ENCODE assay signal across 19 cellular contexts in the genomic region with DNA sequence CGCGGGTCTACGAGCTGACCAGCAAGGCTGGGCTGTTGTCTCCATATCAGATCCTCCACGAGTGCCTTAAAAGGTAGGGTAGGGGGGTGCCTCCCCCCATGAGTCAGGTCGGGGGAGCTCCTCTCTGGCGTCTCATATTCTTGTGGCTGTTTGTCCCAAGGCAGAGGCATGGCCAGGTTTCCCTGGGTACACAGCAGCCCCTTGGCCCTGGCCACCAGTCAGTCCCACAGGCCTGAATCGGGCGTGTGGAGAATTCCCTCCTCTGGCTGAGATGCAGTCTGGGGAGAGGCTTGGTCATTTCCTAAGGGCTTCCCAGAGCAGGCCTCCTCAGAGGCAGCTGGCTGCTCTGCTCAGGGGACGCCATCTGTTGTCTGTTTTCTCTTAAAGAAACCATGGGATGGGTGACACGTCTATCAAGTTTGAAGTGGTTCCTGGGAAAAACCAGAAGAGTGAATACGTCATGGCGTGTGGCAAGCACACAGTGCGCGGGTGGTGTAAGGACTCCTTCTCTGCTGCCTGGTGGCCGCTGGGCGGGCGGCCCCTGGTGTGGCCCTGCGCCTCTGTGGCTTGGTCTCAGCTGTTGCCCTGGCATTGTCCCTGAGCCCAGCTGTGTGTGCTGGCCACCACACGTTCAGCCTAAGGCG. TPM values are rescaled to one million over a fixed set of nuclear protein-coding genes. Genes with fewer than 3 reads are reported as not detected.
A peak's percentile ranks its signal among the peaks of the same experiment; 100 is the strongest.
DNase-seq lines count a peak whose midpoint lies in the region; ATAC-seq, FAIRE-seq and TF ChIP-seq lines count a peak whose summit lies in the region.
"Had no signal": no experiment of that assay in that cellular context is flagged by ENCODE, and none has a peak within 500 bp of the region (broad histone marks: within the 10 kb centered on the region; RNA-seq: fewer than 3 reads in every experiment).

No MANE protein-coding gene starts in this region.

- no peak overlapping the region for H3K9ac ChIP-seq in HepG2 (ENCODE audit: insufficient read depth, low read depth, low read length)

- peak; percentile 5 to 23 (median 21) for DNase-seq in right cardiac atrium
- DNase-seq in left cardiac atrium: no peak
- no peak for DNase-seq in HepG2 (ENCODE audit: low spot score)
- no peak for DNase-seq in GF-D8 (lab: John Stamatoyannopoulos, UW)
- no peak for DNase-seq in activated CD4-positive, alpha-beta T cell treated with anti-CD3 and anti-CD28 coated beads, Interleukin-2, amount 50 U/mL, for 1 hour
- DNase-seq: activated CD4-positive, alpha-beta T cell treated with anti-CD3 and anti-CD28 coated beads, Interleukin-2, amount 50 U/mL, for 4 hours; colonic mucosa; DMS79; H9; naive B cell; NCI-H1417 treated with DMSO at 0.1 percent for 48 hours; NCI-H748 treated with DMSO at 0.1 percent for 48 hours; SIG-M5; transverse colon had no signal

- POLR2A ChIA-PET in HepG2 (lab: Yijun Ruan, JAX): interaction anchor here (1.3 kb wide), 1 partner anchor 11 kb away, joined by 4 read pairs; a partner anchor contains a TSS

- no TSS peak for BruUV-seq in HepG2 (replicated peaks; lab: Mats Ljungman, UMichigan)

- in situ Hi-C loops in HepG2 (cut with HindIII; ENCODE audit: extremely low pct_ligation_motif_present, low pct_unique_long_range_greater_than_20kb): no loop called here

- H3K79me2 ChIP-seq in HepG2 (ENCODE audit: insufficient read depth, low read length): peaks cover 10% of the 10 kb centered on the region

- TF ChIP-seq RAD21 in HepG2 (CRISPR knock-in tag; IDR thresholded peaks at IDR 0.05): no peak

- H3K27ac ChIP-seq in right cardiac atrium (ENCODE audit: low read length) (no peak overlapping the region), HepG2 (ENCODE audit: extremely low read length, insufficient read depth, low read length) (no peak overlapping the region)
- H3K27ac ChIP-seq: colonic mucosa, ovary, transverse colon had no signal

- WGBS in right cardiac atrium: 87% methylated on average over 20 of the region's 20 CpGs
- 97% methylated on average over 17 of the region's 20 CpGs for WGBS in HepG2 (ENCODE audit: low lambda C conversion rate)

- peaks cover 55 to 96% of the 10 kb centered on the region in 2 experiments for H3K36me3 ChIP-seq in HepG2 (replicated peaks in 1 of 2; ENCODE audit: control insufficient read depth in 1 of 2, insufficient read depth in 2 of 2, low read length in 2 of 2)

- no peak for FAIRE-seq in HepG2 (lab: Jason Lieb, UNC)
- FAIRE-seq: endometrium had no signal

- CTCF ChIA-PET in HepG2 (lab: Yijun Ruan, JAX; ENCODE audit: low intra/inter-chr PET ratio, low total read pairs): no interaction called here

- no peak overlapping the region for H3K4me2 ChIP-seq in HepG2 (ENCODE audit: low read depth, low read length)

- H3K27me3 ChIP-seq in right cardiac atrium (ENCODE audit: control insufficient read depth, insufficient read depth): no peaks in the 10 kb centered on the region
- no peaks in the 10 kb centered on the region for H3K27me3 ChIP-seq in HepG2 (ENCODE audit: control insufficient read depth in 1 of 2, insufficient read depth in 2 of 2, low read length in 2 of 2)
- H3K27me3 ChIP-seq: colonic mucosa, ovary, transverse colon had no signal

- no peak for TF ChIP-seq CTCF in HepG2 (CRISPR knock-in tag; IDR thresholded peaks at IDR 0.05)

- no peaks in the 10 kb centered on the region for H3K4me1 ChIP-seq in right cardiac atrium (ENCODE audit: control insufficient read depth, insufficient read depth, low read length)
- H3K4me1 ChIP-seq in HepG2 (ENCODE audit: insufficient read depth, low read length): peaks cover 8% of the 10 kb centered on the region; the same call in 1 of the 2 replicates
- H3K4me1 ChIP-seq: colonic mucosa, transverse colon had no signal

- TF ChIP-seq POLR2A in HepG2 (IDR thresholded peaks at IDR 0.05; ENCODE audit: insufficient read depth in 1 of 2, low read depth in 2 of 2, low read length in 2 of 2): no peak

- H4K20me1 ChIP-seq in HepG2 (ENCODE audit: insufficient read depth, low read length): peaks cover 4% of the 10 kb centered on the region; the same call in 1 of the 2 replicates

- no peak overlapping the region for H2AFZ ChIP-seq in HepG2 (ENCODE audit: low read length)

- no peaks in the 10 kb centered on the region for H3K9me3 ChIP-seq in right cardiac atrium (ENCODE audit: control insufficient read depth, low read length)
- no peaks in the 10 kb centered on the region for H3K9me3 ChIP-seq in HepG2 (ENCODE audit: low read length)
- H3K9me3 ChIP-seq: colonic mucosa, ovary, transverse colon had no signal

- intact Hi-C loops in right cardiac atrium (cut with DNase I): no loop called here
- intact Hi-C loops in left cardiac atrium (cut with DNase I): no loop called here
- intact Hi-C loops in HepG2 (cut with micrococcal nuclease; ENCODE audit: unreplicated experiment): no loop called here

- no peak for TF ChIP-seq EP300 in HepG2 (IDR thresholded peaks at IDR 0.05; ENCODE audit: low read depth in 2 of 2, low read length in 2 of 2)
- no peak for TF ChIP-seq EP300 in HepG2 (CRISPR knock-in tag; IDR thresholded peaks at IDR 0.05; ENCODE audit: borderline replicate concordance)

- no peak for ATAC-seq in right cardiac atrium
- no peak for ATAC-seq in left cardiac atrium
- no peak for ATAC-seq in HepG2
- no peak for ATAC-seq in HG03039 (IDR thresholded peaks at IDR 0.05; ENCODE audit: unreplicated experiment)

- H3K4me3 ChIP-seq in right cardiac atrium (ENCODE audit: low read length): no peak overlapping the region
- no peak overlapping the region for H3K4me3 ChIP-seq in HepG2 (replicated peaks in 1 of 3; ENCODE audit: insufficient read depth in 1 of 3, low read depth in 2 of 3, low read length in 3 of 3)
- H3K4me3 ChIP-seq: colonic mucosa, ovary, transverse colon had no signal

RNA-seq across cellular contexts. Expression of a gene that starts 9.6 kb away (rescaled TPM):
- total RNA-seq in right cardiac atrium (10 to 100 TPM; 32.5 to 46.8 (median 39.5) TPM), left cardiac atrium (10 to 100 TPM; 38.3 to 50.4 TPM), HepG2 (2016; rRNA removed; fragmentation: Illumina TruSeq; extraction: Trizol) (492 and 544 TPM in 2 replicates)
- polyA plus RNA-seq in right cardiac atrium (33.3 TPM), HepG2 (2011; rRNA removed) (167 and 181 TPM in 2 replicates)
- total RNA-seq in HepG2 (2016; cell fraction: cytosol; rRNA removed; fragmentation: Illumina TruSeq; extraction: Trizol; ENCODE audit: low read depth): 261 and 299 TPM in 2 replicates
- total RNA-seq in HepG2 (2016; cell fraction: insoluble cytoplasmic fraction; rRNA removed; fragmentation: Illumina TruSeq; extraction: Trizol): 488 and 609 TPM in 2 replicates
- 327 and 371 TPM in 2 replicates for total RNA-seq in HepG2 (2016; cell fraction: membrane; rRNA removed; fragmentation: Illumina TruSeq; extraction: Trizol)
- 174 and 196 TPM in 2 replicates for total RNA-seq in HepG2 (2016; cell fraction: nucleus; rRNA removed; fragmentation: Illumina TruSeq; extraction: Trizol)
- 186 and 192 TPM in 2 replicates for polyA plus RNA-seq in HepG2 (2011; cell fraction: cytosol; rRNA removed)
- 148 and 170 TPM in 2 replicates for polyA plus RNA-seq in HepG2 (2011; cell fraction: nucleus; rRNA removed)
- polyA plus RNA-seq in HepG2 (2012): 127 and 149 TPM in 2 replicates
- polyA plus RNA-seq in HepG2 (2016; cell fraction: cytosol; fragmentation: Illumina TruSeq; extraction: Trizol; ENCODE audit: low read depth): 239 and 293 TPM in 2 replicates
- 614 and 703 TPM in 2 replicates for polyA plus RNA-seq in HepG2 (2016; cell fraction: insoluble cytoplasmic fraction; fragmentation: Illumina TruSeq; extraction: Trizol; ENCODE audit: low read depth)
- 272 and 323 TPM in 2 replicates for polyA plus RNA-seq in HepG2 (2016; cell fraction: membrane; fragmentation: Illumina TruSeq; extraction: Trizol; ENCODE audit: low read depth)
- 346 and 368 TPM in 2 replicates for polyA plus RNA-seq in HepG2 (2016; cell fraction: nucleus; fragmentation: Illumina TruSeq; extraction: Trizol; ENCODE audit: insufficient read depth, low read depth)
- 156 and 233 TPM in 2 replicates for polyA minus RNA-seq in HepG2 (2011; rRNA and poly(A)+ RNA removed; ENCODE audit: low replicate concordance)
- 76.0 and 88.9 TPM in 2 replicates for polyA minus RNA-seq in HepG2 (2011; cell fraction: cytosol; rRNA and poly(A)+ RNA removed)
- polyA minus RNA-seq in HepG2 (2011; cell fraction: nucleus; rRNA and poly(A)+ RNA removed): 52.2 and 57.9 TPM in 2 replicates

RNA-seq across cellular contexts. Expression of a gene that starts 10.7 kb away (rescaled TPM):
- 10 to 100 TPM; 23.1 to 32.0 (median 29.7) TPM for total RNA-seq in right cardiac atrium
- 23.1 TPM for polyA plus RNA-seq in right cardiac atrium
- 10 to 100 TPM; 26.7 to 29.3 TPM for total RNA-seq in left cardiac atrium
- total RNA-seq in HepG2 (2016; rRNA removed; fragmentation: Illumina TruSeq; extraction: Trizol): 18.4 and 30.3 TPM in 2 replicates
- total RNA-seq in HepG2 (2016; cell fraction: cytosol; rRNA removed; fragmentation: Illumina TruSeq; extraction: Trizol; ENCODE audit: low read depth): 11.5 and 14.4 TPM in 2 replicates
- 16.2 and 32.5 TPM in 2 replicates for total RNA-seq in HepG2 (2016; cell fraction: insoluble cytoplasmic fraction; rRNA removed; fragmentation: Illumina TruSeq; extraction: Trizol)
- total RNA-seq in HepG2 (2016; cell fraction: membrane; rRNA removed; fragmentation: Illumina TruSeq; extraction: Trizol): 15.5 and 21.4 TPM in 2 replicates
- 35.9 and 49.2 TPM in 2 replicates for total RNA-seq in HepG2 (2016; cell fraction: nucleus; rRNA removed; fragmentation: Illumina TruSeq; extraction: Trizol)
- 24.0 and 30.8 TPM in 2 replicates for polyA plus RNA-seq in HepG2 (2011; rRNA removed)
- 12.3 and 19.2 TPM in 2 replicates for polyA plus RNA-seq in HepG2 (2011; cell fraction: cytosol; rRNA removed)
- 251 and 263 TPM in 2 replicates for polyA plus RNA-seq in HepG2 (2011; cell fraction: nucleus; rRNA removed)
- polyA plus RNA-seq in HepG2 (2012): 17.6 and 20.5 TPM in 2 replicates
- 7.7 TPM in 2 replicates for polyA plus RNA-seq in HepG2 (2016; cell fraction: cytosol; fragmentation: Illumina TruSeq; extraction: Trizol; ENCODE audit: low read depth)
- 20.9 and 22.1 TPM in 2 replicates for polyA plus RNA-seq in HepG2 (2016; cell fraction: insoluble cytoplasmic fraction; fragmentation: Illumina TruSeq; extraction: Trizol; ENCODE audit: low read depth)
- polyA plus RNA-seq in HepG2 (2016; cell fraction: membrane; fragmentation: Illumina TruSeq; extraction: Trizol; ENCODE audit: low read depth): 11.9 and 13.0 TPM in 2 replicates
- 95.8 and 103 TPM in 2 replicates for polyA plus RNA-seq in HepG2 (2016; cell fraction: nucleus; fragmentation: Illumina TruSeq; extraction: Trizol; ENCODE audit: insufficient read depth, low read depth)
- 51.2 and 62.1 TPM in 2 replicates for polyA minus RNA-seq in HepG2 (2011; rRNA and poly(A)+ RNA removed; ENCODE audit: low replicate concordance)
- polyA minus RNA-seq in HepG2 (2011; cell fraction: cytosol; rRNA and poly(A)+ RNA removed): 10.6 and 13.6 TPM in 2 replicates
- polyA minus RNA-seq in HepG2 (2011; cell fraction: nucleus; rRNA and poly(A)+ RNA removed): 48.9 and 53.0 TPM in 2 replicates

RNA-seq across cellular contexts. Expression of a gene that starts 25.3 kb away (rescaled TPM):
- 10 to 100 TPM; 49.1 to 64.7 (median 55.7) TPM for total RNA-seq in right cardiac atrium
- polyA plus RNA-seq in right cardiac atrium: 34.2 TPM
- total RNA-seq in left cardiac atrium: 10 to 100 TPM; 48.3 to 48.9 TPM
- 2.2 and 7.5 TPM in 2 replicates for total RNA-seq in HepG2 (2016; rRNA removed; fragmentation: Illumina TruSeq; extraction: Trizol)
- total RNA-seq in HepG2 (2016; cell fraction: cytosol; rRNA removed; fragmentation: Illumina TruSeq; extraction: Trizol; ENCODE audit: low read depth): 9.7 and 13.0 TPM in 2 replicates
- 2.3 and 6.9 TPM in 2 replicates for total RNA-seq in HepG2 (2016; cell fraction: insoluble cytoplasmic fraction; rRNA removed; fragmentation: Illumina TruSeq; extraction: Trizol)
- total RNA-seq in HepG2 (2016; cell fraction: membrane; rRNA removed; fragmentation: Illumina TruSeq; extraction: Trizol): 7.3 and 7.7 TPM in 2 replicates
- 10.4 and 12.9 TPM in 2 replicates for total RNA-seq in HepG2 (2016; cell fraction: nucleus; rRNA removed; fragmentation: Illumina TruSeq; extraction: Trizol)
- 21.3 and 23.8 TPM in 2 replicates for polyA plus RNA-seq in HepG2 (2011; rRNA removed)
- polyA plus RNA-seq in HepG2 (2011; cell fraction: cytosol; rRNA removed): 7.4 and 11.5 TPM in 2 replicates
- 339 and 424 TPM in 2 replicates for polyA plus RNA-seq in HepG2 (2011; cell fraction: nucleus; rRNA removed)
- polyA plus RNA-seq in HepG2 (2012): 20.4 and 23.6 TPM in 2 replicates
- polyA plus RNA-seq in HepG2 (2016; cell fraction: cytosol; fragmentation: Illumina TruSeq; extraction: Trizol; ENCODE audit: low read depth): 4.7 and 5.5 TPM in 2 replicates
- polyA plus RNA-seq in HepG2 (2016; cell fraction: insoluble cytoplasmic fraction; fragmentation: Illumina TruSeq; extraction: Trizol; ENCODE audit: low read depth): 6.9 and 9.6 TPM in 2 replicates
- polyA plus RNA-seq in HepG2 (2016; cell fraction: membrane; fragmentation: Illumina TruSeq; extraction: Trizol; ENCODE audit: low read depth): 13.6 and 14.9 TPM in 2 replicates
- 107 and 110 TPM in 2 replicates for polyA plus RNA-seq in HepG2 (2016; cell fraction: nucleus; fragmentation: Illumina TruSeq; extraction: Trizol; ENCODE audit: insufficient read depth, low read depth)
- polyA minus RNA-seq in HepG2 (2011; rRNA and poly(A)+ RNA removed; ENCODE audit: low replicate concordance): 10.0 and 10.2 TPM in 2 replicates
- 4.3 and 6.2 TPM in 2 replicates for polyA minus RNA-seq in HepG2 (2011; cell fraction: cytosol; rRNA and poly(A)+ RNA removed)
- 11.3 and 19.8 TPM in 2 replicates for polyA minus RNA-seq in HepG2 (2011; cell fraction: nucleus; rRNA and poly(A)+ RNA removed)

RNA-seq across cellular contexts. Expression of a gene that starts 26.3 kb away (rescaled TPM):
- total RNA-seq in right cardiac atrium: 10 to 100 TPM; 15.5 to 18.6 (median 17.0) TPM
- polyA plus RNA-seq in right cardiac atrium: 11.2 TPM
- total RNA-seq in left cardiac atrium: 10 to 100 TPM; 13.3 to 19.9 TPM
- 14.8 and 23.2 TPM in 2 replicates for total RNA-seq in HepG2 (2016; rRNA removed; fragmentation: Illumina TruSeq; extraction: Trizol)
- total RNA-seq in HepG2 (2016; cell fraction: cytosol; rRNA removed; fragmentation: Illumina TruSeq; extraction: Trizol; ENCODE audit: low read depth): 6.6 and 9.7 TPM in 2 replicates
- 12.0 and 23.2 TPM in 2 replicates for total RNA-seq in HepG2 (2016; cell fraction: insoluble cytoplasmic fraction; rRNA removed; fragmentation: Illumina TruSeq; extraction: Trizol)
- total RNA-seq in HepG2 (2016; cell fraction: membrane; rRNA removed; fragmentation: Illumina TruSeq; extraction: Trizol): 9.0 and 9.2 TPM in 2 replicates
- 31.9 and 36.2 TPM in 2 replicates for total RNA-seq in HepG2 (2016; cell fraction: nucleus; rRNA removed; fragmentation: Illumina TruSeq; extraction: Trizol)
- polyA plus RNA-seq in HepG2 (2011; rRNA removed): 10.2 and 14.6 TPM in 2 replicates
- 5.7 and 6.4 TPM in 2 replicates for polyA plus RNA-seq in HepG2 (2011; cell fraction: cytosol; rRNA removed)
- polyA plus RNA-seq in HepG2 (2011; cell fraction: nucleus; rRNA removed): 78.1 and 81.2 TPM in 2 replicates
- polyA plus RNA-seq in HepG2 (2012): 11.5 and 13.9 TPM in 2 replicates
- 2.2 and 2.4 TPM in 2 replicates for polyA plus RNA-seq in HepG2 (2016; cell fraction: cytosol; fragmentation: Illumina TruSeq; extraction: Trizol; ENCODE audit: low read depth)
- 11.4 and 14.1 TPM in 2 replicates for polyA plus RNA-seq in HepG2 (2016; cell fraction: insoluble cytoplasmic fraction; fragmentation: Illumina TruSeq; extraction: Trizol; ENCODE audit: low read depth)
- 4.9 TPM in 2 replicates for polyA plus RNA-seq in HepG2 (2016; cell fraction: membrane; fragmentation: Illumina TruSeq; extraction: Trizol; ENCODE audit: low read depth)
- polyA plus RNA-seq in HepG2 (2016; cell fraction: nucleus; fragmentation: Illumina TruSeq; extraction: Trizol; ENCODE audit: insufficient read depth, low read depth): 67.7 and 78.1 TPM in 2 replicates
- polyA minus RNA-seq in HepG2 (2011; rRNA and poly(A)+ RNA removed; ENCODE audit: low replicate concordance): 25.9 and 28.5 TPM in 2 replicates
- polyA minus RNA-seq in HepG2 (2011; cell fraction: cytosol; rRNA and poly(A)+ RNA removed): 4.4 and 5.3 TPM in 2 replicates
- 31.7 and 34.0 TPM in 2 replicates for polyA minus RNA-seq in HepG2 (2011; cell fraction: nucleus; rRNA and poly(A)+ RNA removed)

RNA-seq across cellular contexts. Expression of a gene that starts 44.5 kb away (rescaled TPM):
- total RNA-seq in right cardiac atrium (under 1 TPM; 0.22 to 0.83 (median 0.39) TPM), left cardiac atrium (under 1 TPM; 0.44 to 0.62 TPM), HepG2 (2016; rRNA removed; fragmentation: Illumina TruSeq; extraction: Trizol) (not detected in 2 replicates)
- polyA plus RNA-seq in right cardiac atrium (0.54 TPM), HepG2 (2011; rRNA removed) (not detected in 2 replicates)
- not detected in 2 replicates for total RNA-seq in HepG2 (2016; cell fraction: cytosol; rRNA removed; fragmentation: Illumina TruSeq; extraction: Trizol; ENCODE audit: low read depth)
- not detected in 2 replicates for total RNA-seq in HepG2 (2016; cell fraction: insoluble cytoplasmic fraction; rRNA removed; fragmentation: Illumina TruSeq; extraction: Trizol)
- not detected in 2 replicates for total RNA-seq in HepG2 (2016; cell fraction: membrane; rRNA removed; fragmentation: Illumina TruSeq; extraction: Trizol)
- total RNA-seq in HepG2 (2016; cell fraction: nucleus; rRNA removed; fragmentation: Illumina TruSeq; extraction: Trizol): not detected in 2 replicates
- polyA plus RNA-seq in HepG2 (2011; cell fraction: cytosol; rRNA removed): not detected in 2 replicates
- not detected in 2 replicates for polyA plus RNA-seq in HepG2 (2011; cell fraction: nucleus; rRNA removed)
- not detected in 2 replicates for polyA plus RNA-seq in HepG2 (2012)
- not detected in 2 replicates for polyA plus RNA-seq in HepG2 (2016; cell fraction: cytosol; fragmentation: Illumina TruSeq; extraction: Trizol; ENCODE audit: low read depth)
- not detected in 2 replicates for polyA plus RNA-seq in HepG2 (2016; cell fraction: insoluble cytoplasmic fraction; fragmentation: Illumina TruSeq; extraction: Trizol; ENCODE audit: low read depth)
- not detected in 2 replicates for polyA plus RNA-seq in HepG2 (2016; cell fraction: membrane; fragmentation: Illumina TruSeq; extraction: Trizol; ENCODE audit: low read depth)
- polyA plus RNA-seq in HepG2 (2016; cell fraction: nucleus; fragmentation: Illumina TruSeq; extraction: Trizol; ENCODE audit: insufficient read depth, low read depth): not detected in 2 replicates
- polyA minus RNA-seq in HepG2 (2011; rRNA and poly(A)+ RNA removed; ENCODE audit: low replicate concordance): not detected in 2 replicates
- polyA minus RNA-seq in HepG2 (2011; cell fraction: cytosol; rRNA and poly(A)+ RNA removed): not detected in 2 replicates
- polyA minus RNA-seq in HepG2 (2011; cell fraction: nucleus; rRNA and poly(A)+ RNA removed): not detected in 2 replicates
- total RNA-seq: CD4-positive, alpha-beta memory T cell; H9; T-helper 1 cell treated with Interleukin-12 subunit alpha and Interleukin-12 subunit beta and Interleukin-4 antibody, amounts not matched to agents 30 ng/mL and 1 ng/mL, for 36 hours had no signal
- polyA plus RNA-seq: CD4-positive, alpha-beta memory T cell had no signal

Comparison
In these comparisons a context has a peak if more than half of its experiments do, and no peak if none do; other contexts are left out.
1. DNase-seq: peak in right cardiac atrium (3 of 3); none in left cardiac atrium (single experiment), HepG2 (single experiment), GF-D8 (single experiment) and activated CD4-positive, alpha-beta T cell treated with anti-CD3 and anti-CD28 coated beads, Interleukin-2, amount 50 U/mL, for 1 hour (single experiment).